In the genomic region with DNA sequence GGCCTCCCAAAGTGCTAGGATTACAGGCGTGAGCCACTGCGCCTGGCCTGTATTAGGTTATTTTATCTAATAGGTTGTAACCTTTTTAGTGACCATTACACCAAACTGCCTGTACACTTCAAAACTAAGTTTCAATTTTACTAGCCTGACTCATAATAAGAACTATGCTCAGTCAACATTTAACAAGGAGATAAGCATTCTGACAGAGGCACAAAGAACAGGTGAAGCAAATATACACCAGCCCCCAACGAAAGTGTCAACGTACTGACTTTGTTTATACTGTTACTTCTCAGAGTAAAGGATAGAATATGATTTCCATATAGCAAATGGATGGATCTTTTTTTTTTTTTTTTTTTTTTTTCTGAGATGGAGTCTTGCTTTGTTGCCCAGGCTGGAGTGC, we compare ENCODE assay signal across 10 cellular contexts.
DNase-seq lines count a peak whose midpoint lies in the region; ATAC-seq, FAIRE-seq and TF ChIP-seq lines count a peak whose summit lies in the region.
"Had no signal": no experiment of that assay in that cellular context is flagged by ENCODE, and none has a peak within 500 bp of the region (broad histone marks: within the 10 kb centered on the region; RNA-seq: fewer than 3 reads in every experiment).

No MANE protein-coding gene starts in this region.

- no peaks in the 10 kb centered on the region for H3K27me3 ChIP-seq in GM06990 (replicated peaks; ENCODE audit: control insufficient read depth, insufficient read depth, low read length)

- H3K4me3 ChIP-seq in GM06990 (replicated peaks; ENCODE audit: low read depth, low read length) = no peak overlapping the region

- no peak for TF ChIP-seq CTCF in GM06990 (IDR thresholded peaks at IDR 0.05; ENCODE audit: insufficient read depth, low read length, poor library complexity, severe bottlenecking)

- peak; percentile 65 for FAIRE-seq in GM19239 (lab: Jason Lieb, UNC)

- ATAC-seq in HG02623 (IDR thresholded peaks at IDR 0.05; ENCODE audit: unreplicated experiment) = peak; percentile 99
- ATAC-seq in HG03432 (IDR thresholded peaks at IDR 0.05; ENCODE audit: unreplicated experiment) = peak; percentile 99
- ATAC-seq: left lobe of liver had no signal

- H3K36me3 ChIP-seq in GM06990 (ENCODE audit: control insufficient read depth, insufficient read depth, low read length) = peaks cover 13% of the 10 kb centered on the region

- DNase-seq in GM06990 (ENCODE audit: extremely low read depth, insufficient read length) (peak; percentile 64), GM19239 (ENCODE audit: insufficient read length, low spot score) (no peak), RKO (ENCODE audit: low spot score) (no peak), SHP77 (lab: John Stamatoyannopoulos, UW) (no peak), HPDE6-E6E7 (ENCODE audit: extremely low spot score) (no peak), dermis blood vessel endothelial cell (no peak)
- DNase-seq: trophoblast cell had no signal
